Comparison of ENCODE assay signal across 23 cellular contexts in genomic region chr2:219663116-219663762, GRCh38. TPM values are rescaled to one million over a fixed set of nuclear protein-coding genes. Genes with fewer than 3 reads are reported as not detected.
A peak's percentile ranks its signal among the peaks of the same experiment; 100 is the strongest.
DNase-seq lines count a peak whose midpoint lies in the region; ATAC-seq, FAIRE-seq and TF ChIP-seq lines count a peak whose summit lies in the region.
"Had no signal": no experiment of that assay in that cellular context is flagged by ENCODE, and none has a peak within 500 bp of the region (broad histone marks: within the 10 kb centered on the region; RNA-seq: fewer than 3 reads in every experiment).

No MANE protein-coding gene starts in this region.

- TF ChIP-seq CTCF in Calu3 (IDR thresholded peaks at IDR 0.05; ENCODE audit: unreplicated experiment) = no peak
- TF ChIP-seq CTCF in H9 (conservative IDR thresholded peaks at IDR 0.05) = no peak
- no peak for TF ChIP-seq CTCF in H1 (IDR thresholded peaks at IDR 0.05; ENCODE audit: control extremely low read depth in 1 of 3, insufficient read depth in 1 of 3, low read depth in 1 of 3, low read length in 3 of 3)

- no peak overlapping the region for H2BK20ac ChIP-seq in H9 (ENCODE audit: low read depth, low read length, poor library complexity, severe bottlenecking)
- H2BK20ac ChIP-seq in H1 (ENCODE audit: low read length) = peak overlapping the region; percentile 90; the same call in 1 of the 2 replicates

- H3K23ac ChIP-seq in H9 (ENCODE audit: insufficient read length, low read depth, low read length) = no peak overlapping the region
- H3K23ac ChIP-seq in H1 (ENCODE audit: insufficient read length) = no peak overlapping the region

- H3K18ac ChIP-seq in H9 (ENCODE audit: insufficient read length, low read depth, low read length) (no peak overlapping the region), H1 (ENCODE audit: extremely low read depth, low read length) (no peak overlapping the region)

- H3K9ac ChIP-seq in H9 (ENCODE audit: extremely low read depth, insufficient read length, low read length) = no peak overlapping the region
- H3K9ac ChIP-seq in H1 (replicated peaks in 1 of 4; ENCODE audit: extremely low read depth in 1 of 4, low read depth in 3 of 4, low read length in 3 of 4) = no peak overlapping the region
- H3K9ac ChIP-seq: BLaER1 had no signal

- no peak for ATAC-seq in GM21723 (IDR thresholded peaks at IDR 0.05; ENCODE audit: unreplicated experiment)
- ATAC-seq: Right ventricle myocardium inferior had no signal

- H3K27ac Mint-ChIP-seq in Calu3 (ENCODE audit: unreplicated experiment) (peak overlapping the region; percentile 89), H9 (no peak overlapping the region)
- H3K27ac Mint-ChIP-seq: CD4-positive, alpha-beta T cell had no signal

- H2AFZ ChIP-seq in H9 (ENCODE audit: low read length) = no peak overlapping the region
- H2AFZ ChIP-seq in H1 (ENCODE audit: low read length) = no peak overlapping the region

- CTCF ChIA-PET in Calu3 (lab: Charles Lee) (interaction anchor here (0.9 to 1.1 kb wide), 3 partner anchors 9 to 23 kb away, joined by 3 read pairs; no protein-coding TSS in a partner anchor), H1 (lab: Charles Lee; ENCODE audit: partially characterized antibody) (interaction anchor here (1.3 to 8.0 kb wide), 2 partner anchors 27 to 141 kb away, joined by 3 to 49 read pairs; no protein-coding TSS in a partner anchor)

- no peak overlapping the region for H4K91ac ChIP-seq in H9 (ENCODE audit: insufficient read length, low read depth, low read length)
- no peak overlapping the region for H4K91ac ChIP-seq in H1 (replicated peaks; ENCODE audit: insufficient read length, low read length)

- POLR2A ChIA-PET in H1 (lab: Charles Lee; ENCODE audit: partially characterized antibody) = interaction anchor here (0.6 to 2.2 kb wide), 5 partner anchors 11 to 43 kb away, joined by 3 to 6 read pairs (median 3); no protein-coding TSS in a partner anchor

- whole genome bisulfite sequencing in H9 (ENCODE audit: extremely low coverage, insufficient read length, low lambda C conversion rate) = no CpG with 5 or more reads among the region's 11 CpGs
- 72% methylated on average over 11 of the region's 11 CpGs; no CpG with 5 or more reads in 1 of the 2 experiments for WGBS in H1 (ENCODE audit: extremely low coverage in 1 of 2, insufficient coverage in 1 of 2, insufficient read length in 1 of 2, insufficient replicate concordance in 2 of 2, low coverage in 1 of 2, low lambda C conversion rate in 2 of 2, missing lambda C conversion rate in 1 of 2), 2 experiments
- WGBS in mesodermal cell (ENCODE audit: insufficient coverage in 2 of 2), 2 experiments = 78 to 86% methylated on average over 9 of the region's 11 CpGs

- in situ Hi-C loops in ACHN (cut with HindIII; ENCODE audit: low pct_ligation_motif_present, low pct_unique_long_range_greater_than_20kb, low sequenced_read_pairs) = no loop called here

- no peak overlapping the region for H2BK5ac ChIP-seq in H9 (ENCODE audit: insufficient read length, low read length)
- H2BK5ac ChIP-seq in H1 (ENCODE audit: low read depth, low read length) = peak overlapping the region; percentile 28; the same call in 1 of the 2 replicates

- no peaks in the 10 kb centered on the region for H3K79me2 ChIP-seq in H9 (ENCODE audit: insufficient read depth, low read length)
- no peaks in the 10 kb centered on the region for H3K79me2 ChIP-seq in H1 (ENCODE audit: control insufficient read depth in 1 of 2, insufficient read depth in 2 of 2, low read length in 2 of 2)

- no peak overlapping the region for H2BK12ac ChIP-seq in H9 (ENCODE audit: insufficient read length, low read depth, low read length)
- no peak overlapping the region for H2BK12ac ChIP-seq in H1 (ENCODE audit: low read depth, low read length)

- no peaks in the 10 kb centered on the region for H3K36me3 ChIP-seq in H1 (ENCODE audit: control insufficient read depth in 2 of 4, insufficient read depth in 4 of 4, low read length in 3 of 4)
- H3K36me3 ChIP-seq in mesodermal cell (ENCODE audit: control insufficient read depth, insufficient read depth, low read length) = no peaks in the 10 kb centered on the region
- H3K36me3 ChIP-seq: BLaER1, SJSA1 had no signal

- H2BK15ac ChIP-seq in H9 (ENCODE audit: low read depth, low read length) = no peak overlapping the region
- no peak overlapping the region for H2BK15ac ChIP-seq in H1 (ENCODE audit: low read length)

- no peak for DNase-seq in Calu3
- peak; percentile 26 for DNase-seq in H9
- no peak for DNase-seq in H1 (ENCODE audit: low read depth in 1 of 2, low spot score in 2 of 2)
- DNase-seq in ACHN = no peak
- no peak for DNase-seq in activated T-cell treated with anti-CD3 and anti-CD28 coated beads for 4 hours
- DNase-seq in NK-92 (lab: John Stamatoyannopoulos, UW; ENCODE audit: unreplicated experiment) = no peak
- DNase-seq: CD4-positive, alpha-beta T cell; COR-L47; DMS153; GDM1; IMR-90; NCI-H1105 treated with DMSO at 0.1 percent for 48 hours; NCI-H2081; NCI-H2171 treated with DMSO at 0.1 percent for 48 hours; NCI-H526; OCI-M1 had no signal

- no peak overlapping the region for H3K4ac ChIP-seq in H9 (ENCODE audit: low read depth, low read length)
- no peak overlapping the region for H3K4ac ChIP-seq in H1 (replicated peaks; ENCODE audit: insufficient read length, low read depth, low read length)

- H3K27me3 ChIP-seq in H9 (ENCODE audit: insufficient read depth, low read length) (no peaks in the 10 kb centered on the region), H1 (replicated peaks in 1 of 4; ENCODE audit: control insufficient read depth in 3 of 4, extremely low read depth in 1 of 4, insufficient read depth in 3 of 4, low read length in 3 of 4) (no peaks in the 10 kb centered on the region)
- H3K27me3 ChIP-seq: BLaER1, SJSA1 had no signal

- H3K4me3 Mint-ChIP-seq in Calu3 (ENCODE audit: low read depth, unreplicated experiment) = no peak overlapping the region
- H3K4me3 Mint-ChIP-seq in H9 = no peak overlapping the region
- H3K4me3 Mint-ChIP-seq: CD4-positive, alpha-beta T cell had no signal

- no peaks in the 10 kb centered on the region for H3K9me3 ChIP-seq in H9 (ENCODE audit: control insufficient read depth, low read depth, low read length)
- H3K9me3 ChIP-seq in H1 (ENCODE audit: insufficient read depth in 2 of 2, low read depth in 1 of 2, low read length in 1 of 2) = peaks cover 9 to 11% of the 10 kb centered on the region in 2 experiments; a peak in 2 of 4 replicates
- peaks cover 37% of the 10 kb centered on the region for H3K9me3 ChIP-seq in mesodermal cell (ENCODE audit: control insufficient read depth, low read length)

- FAIRE-seq in H1 (lab: Jason Lieb, UNC) = no peak
- FAIRE-seq: GM18507 had no signal

- H3K79me1 ChIP-seq in H9 (ENCODE audit: insufficient read depth, low read depth, low read length, poor library complexity, severe bottlenecking) = no peaks in the 10 kb centered on the region
- no peaks in the 10 kb centered on the region for H3K79me1 ChIP-seq in H1 (ENCODE audit: low read depth, low read length)

- H3K4me1 ChIP-seq in H9 (ENCODE audit: insufficient read depth, low read length) = no peaks in the 10 kb centered on the region
- peaks cover 0 to 3% (median 1%) of the 10 kb centered on the region in 4 experiments; a peak in 1 of 7 replicates for H3K4me1 ChIP-seq in H1 (replicated peaks in 1 of 4; ENCODE audit: control insufficient read depth in 3 of 4, insufficient read depth in 4 of 4, low read length in 3 of 4)
- peaks cover 20% of the 10 kb centered on the region for H3K4me1 ChIP-seq in mesodermal cell (ENCODE audit: control insufficient read depth, insufficient read depth, low read length, poor library complexity, severe bottlenecking)
- H3K4me1 ChIP-seq: BLaER1, SJSA1 had no signal

- H3K27me3 Mint-ChIP-seq in Calu3 (ENCODE audit: unreplicated experiment) = no peaks in the 10 kb centered on the region
- H3K27me3 Mint-ChIP-seq in H9 (ENCODE audit: low read depth) = peaks cover 1% of the 10 kb centered on the region; the same call in 1 of the 2 replicates

- H3K14ac ChIP-seq in H9 (ENCODE audit: insufficient read depth, low read length) = no peak overlapping the region
- H3K14ac ChIP-seq in H1 (ENCODE audit: insufficient read length) = no peak overlapping the region

- H4K20me1 ChIP-seq in H9 (ENCODE audit: control insufficient read depth, insufficient read depth, insufficient read length) (no peaks in the 10 kb centered on the region), H1 (replicated peaks in 1 of 2; ENCODE audit: control insufficient read depth in 1 of 2, insufficient read depth in 2 of 2, low read length in 2 of 2) (no peaks in the 10 kb centered on the region)
- H4K20me1 ChIP-seq: BLaER1 had no signal

- H3K4me2 ChIP-seq in H9 (ENCODE audit: insufficient read depth, insufficient read length, low read length) (no peak overlapping the region), H1 (ENCODE audit: insufficient read depth in 1 of 2, low read depth in 2 of 2, low read length in 2 of 2) (0 out of 4 replicates have a peak overlapping the region, but pooled peaks of 1 of the 2 experiments have one; percentile 37)
- H3K4me2 ChIP-seq: BLaER1 had no signal

- H3T11ph ChIP-seq in H9 (ENCODE audit: low read length) = no peak overlapping the region

- H3K9me3 Mint-ChIP-seq in Calu3 (ENCODE audit: low read depth, unreplicated experiment) (peaks cover 12% of the 10 kb centered on the region), H9 (peaks cover 15 to 18% of the 10 kb centered on the region in 2 experiments)
- H3K9me3 Mint-ChIP-seq: CD4-positive, alpha-beta T cell had no signal

- H3K36me3 Mint-ChIP-seq in Calu3 (ENCODE audit: insufficient read depth, unreplicated experiment) (peaks cover 12% of the 10 kb centered on the region), H9 (ENCODE audit: insufficient read depth in 1 of 3, low read depth in 3 of 3) (peaks cover 3 to 15% (median 13%) of the 10 kb centered on the region in 3 experiments; a peak in 6 of 7 replicates)

- H4K5ac ChIP-seq in H9 (ENCODE audit: insufficient read length, low read depth, low read length) (no peak overlapping the region), H1 (ENCODE audit: insufficient read length, low read depth, low read length) (no peak overlapping the region)

- H3K27ac ChIP-seq in H9 (ENCODE audit: insufficient read length, low read depth, low read length) (no peak overlapping the region), H1 (ENCODE audit: low read depth, low read length) (no peak overlapping the region), mesodermal cell (ENCODE audit: low read depth, low read length, severe bottlenecking) (peak overlapping the region; percentile 85)
- H3K27ac ChIP-seq: BLaER1, HL-60, SJSA1 had no signal

- H3K4me3 ChIP-seq in H1 (ENCODE audit: extremely low read depth in 1 of 4, insufficient read depth in 2 of 4, low read depth in 3 of 4, low read length in 4 of 4) (no peak overlapping the region), mesodermal cell (ENCODE audit: extremely low read depth, insufficient read depth, low read length, poor library complexity, severe bottlenecking) (no peak overlapping the region)
- H3K4me3 ChIP-seq: BLaER1, SJSA1 had no signal

- no peak overlapping the region for H2BK120ac ChIP-seq in H9 (ENCODE audit: low read depth, low read length, poor library complexity, severe bottlenecking)
- no peak overlapping the region for H2BK120ac ChIP-seq in H1 (replicated peaks; ENCODE audit: low read depth, low read length)

- intact Hi-C loops in Calu3 (cut with micrococcal nuclease; ENCODE audit: unreplicated experiment) = no loop called here

- H3K23me2 ChIP-seq in H9 (ENCODE audit: insufficient read length, low read depth, low read length, poor library complexity, severe bottlenecking) (no peaks in the 10 kb centered on the region), H1 (ENCODE audit: low read depth, low read length) (peaks cover 1% of the 10 kb centered on the region; the same call in 1 of the 2 replicates)

- no peak for TF ChIP-seq RAD21 in H1 (IDR thresholded peaks at IDR 0.05 in 1 of 2, conservative IDR thresholded peaks at IDR 0.05 in 1 of 2; ENCODE audit: low read depth in 2 of 2, low read length in 2 of 2)

- no peak for TF ChIP-seq POLR2A in H1 (IDR thresholded peaks at IDR 0.05; ENCODE audit: control extremely low read depth in 1 of 2, low read depth in 2 of 2, low read length in 2 of 2)

- H2AK5ac ChIP-seq in H9 (ENCODE audit: insufficient read length, low read length) (no peak overlapping the region), H1 (ENCODE audit: low read depth, low read length) (no peak overlapping the region)

- no peak for TF ChIP-seq EP300 in H1 (IDR thresholded peaks at IDR 0.05; ENCODE audit: borderline replicate concordance in 1 of 2, low read depth in 2 of 2, low read length in 2 of 2)

- peaks cover 42% of the 10 kb centered on the region for H3K4me1 Mint-ChIP-seq in Calu3 (ENCODE audit: low read depth, unreplicated experiment)
- peaks cover 16 to 23% of the 10 kb centered on the region in 2 experiments for H3K4me1 Mint-ChIP-seq in H9

- no peak overlapping the region for H3K56ac ChIP-seq in H9 (ENCODE audit: insufficient read length, low read depth, low read length)
- no peak overlapping the region for H3K56ac ChIP-seq in H1 (replicated peaks; ENCODE audit: insufficient read length, low read depth, low read length)

- BruUV-seq in Calu3 (replicated peaks; lab: Mats Ljungman, UMichigan) = no TSS peak

- H4K8ac ChIP-seq in H9 (replicated peaks; ENCODE audit: insufficient read length, low read depth, low read length) (no peak overlapping the region), H1 (ENCODE audit: extremely low read depth, insufficient read depth, low read length) (no peak overlapping the region)

RNA-seq across cellular contexts. Expression of gene SLC4A3, which starts 35.8 kb away (rescaled TPM):
- total RNA-seq in Calu3 (2022) (14.9 and 20.2 TPM in 2 replicates), H9 (2021) (10.7 and 11.1 TPM in 2 replicates)
- total RNA-seq in H1 (2021; fragmentation: NEBNext Ultra II Directional; extraction: Animal tissue kit (Norgen Biotek cat#: 25700)) = 6.5 and 7.4 TPM in 2 replicates
- 4.8 and 8.2 TPM in 2 replicates for polyA plus RNA-seq in H1 (2011; rRNA removed)
- polyA plus RNA-seq in H1 (2011; cell fraction: cytosol; rRNA removed) = 5.4 TPM
- 37.1 TPM for polyA plus RNA-seq in H1 (2011; cell fraction: nucleus; rRNA removed)
- 5.8 to 8.2 TPM (median 6.5 TPM) in 4 replicates for polyA plus RNA-seq in H1 (2012, experiment 1 of 2)
- 4.7 TPM for polyA plus RNA-seq in H1 (2012, experiment 2 of 2)
- polyA plus RNA-seq in H1 (2013, experiment 1 of 2) = 4.7 TPM
- 4.8 TPM for polyA plus RNA-seq in H1 (2013, experiment 2 of 2)
- 2.8 and 5.1 TPM in 2 replicates for polyA minus RNA-seq in H1 (2011; rRNA and poly(A)+ RNA removed)
- polyA minus RNA-seq in H1 (2011; cell fraction: cytosol; rRNA and poly(A)+ RNA removed) = 4.6 TPM
- polyA minus RNA-seq in H1 (2011; cell fraction: nucleus; rRNA and poly(A)+ RNA removed) = 9.8 TPM
- 5.6 TPM for polyA plus RNA-seq in mesodermal cell (2013, experiment 1 of 2)
- 5.8 TPM for polyA plus RNA-seq in mesodermal cell (2013, experiment 2 of 2)
